Comparison of ENCODE assay signal across 8 cellular contexts in the genomic region with DNA sequence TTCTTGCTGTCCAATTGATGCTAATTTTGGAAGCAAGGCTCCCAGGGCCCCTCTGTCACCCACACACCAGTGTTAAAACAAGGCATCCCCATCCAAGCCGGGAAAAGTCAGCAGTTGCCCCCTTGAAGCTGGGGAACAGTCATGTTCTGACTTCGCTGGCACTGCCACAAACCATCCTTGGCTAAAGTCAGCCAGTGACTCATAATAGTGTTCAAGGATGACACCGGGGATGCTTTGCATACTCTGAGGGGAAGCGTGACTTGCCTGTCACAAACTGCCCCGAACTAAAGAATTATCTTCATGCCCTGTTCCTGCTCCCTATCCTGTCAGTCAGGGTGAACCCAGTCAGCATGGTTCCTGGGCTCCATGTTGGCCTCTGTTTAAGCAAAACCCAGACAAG. TPM values are rescaled to one million over a fixed set of nuclear protein-coding genes. Genes with fewer than 3 reads are reported as not detected.
DNase-seq lines count a peak whose midpoint lies in the region; ATAC-seq and TF ChIP-seq lines count a peak whose summit lies in the region.

No MANE protein-coding gene starts in this region.

- H3K27me3 ChIP-seq in CD4-positive, alpha-beta memory T cell (ENCODE audit: insufficient read depth, low read length): no peaks in the 10 kb centered on the region

- H3K36me3 Mint-ChIP-seq in CD14-positive monocyte: peaks cover 0 to 5% of the 10 kb centered on the region in 2 donors
- no peaks in the 10 kb centered on the region for H3K36me3 Mint-ChIP-seq in activated T-helper 17 cell treated with anti-CD3 and anti-CD28 coated beads, Interleukin-2, amount 50 U/mL, for 72 hours (ENCODE audit: low read depth)
- H3K36me3 Mint-ChIP-seq in WTC11: no peaks in the 10 kb centered on the region
- H3K36me3 Mint-ChIP-seq in CD4-positive, alpha-beta memory T cell: no peaks in the 10 kb centered on the region

- H3K27me3 Mint-ChIP-seq in CD14-positive monocyte (ENCODE audit: low read depth in 3 of 3): peaks cover 0 to 2% (median 0%) of the 10 kb centered on the region in 3 donors
- no peaks in the 10 kb centered on the region for H3K27me3 Mint-ChIP-seq in activated T-helper 17 cell treated with anti-CD3 and anti-CD28 coated beads, Interleukin-2, amount 50 U/mL, for 72 hours
- H3K27me3 Mint-ChIP-seq in WTC11 (ENCODE audit: low read depth): peaks cover 2% of the 10 kb centered on the region; the same call in 1 of the 2 replicates
- H3K27me3 Mint-ChIP-seq in CD4-positive, alpha-beta memory T cell: no peaks in the 10 kb centered on the region

- intact Hi-C loops in CD14-positive monocyte (cut with micrococcal nuclease): no loop called here
- intact Hi-C loops in CD4-positive, alpha-beta memory T cell (cut with micrococcal nuclease): no loop called here

- ATAC-seq in GM19328 (IDR thresholded peaks at IDR 0.05; ENCODE audit: unreplicated experiment): peak; percentile 84
- ATAC-seq in HG03108 (IDR thresholded peaks at IDR 0.05; ENCODE audit: unreplicated experiment): peak; percentile 95
- ATAC-seq in activated T-helper 17 cell treated with anti-CD3 and anti-CD28 coated beads, Interleukin-2, amount 50 U/mL, for 72 hours (replicated peaks): peak; percentile 89
- no peak for ATAC-seq in left lobe of liver
- no peak for ATAC-seq in WTC11

- H3K9me3 Mint-ChIP-seq in CD14-positive monocyte: peaks cover 0 to 3% (median 0%) of the 10 kb centered on the region in 7 donors
- no peaks in the 10 kb centered on the region for H3K9me3 Mint-ChIP-seq in activated T-helper 17 cell treated with anti-CD3 and anti-CD28 coated beads, Interleukin-2, amount 50 U/mL, for 72 hours
- H3K9me3 Mint-ChIP-seq in WTC11: no peaks in the 10 kb centered on the region
- no peaks in the 10 kb centered on the region for H3K9me3 Mint-ChIP-seq in CD4-positive, alpha-beta memory T cell

- H3K4me3 ChIP-seq in CD4-positive, alpha-beta memory T cell (ENCODE audit: low read length in 2 of 2): no peak overlapping the region

- H3K27ac ChIP-seq in CD4-positive, alpha-beta memory T cell (ENCODE audit: low read depth, low read length): no peak overlapping the region

- H3K27ac Mint-ChIP-seq in CD14-positive monocyte: peak overlapping the region; percentile 91 to 99 (median 98)
- peak overlapping the region; percentile 41 for H3K27ac Mint-ChIP-seq in activated T-helper 17 cell treated with anti-CD3 and anti-CD28 coated beads, Interleukin-2, amount 50 U/mL, for 72 hours
- no peak overlapping the region for H3K27ac Mint-ChIP-seq in WTC11
- peak overlapping the region in 1 of 7 donors; percentile 33 for H3K27ac Mint-ChIP-seq in CD4-positive, alpha-beta memory T cell

- H3K4me3 Mint-ChIP-seq in CD14-positive monocyte (peak overlapping the region in 1 of 2 donors; percentile 78), WTC11 (no peak overlapping the region)
- H3K4me3 Mint-ChIP-seq in activated T-helper 17 cell treated with anti-CD3 and anti-CD28 coated beads, Interleukin-2, amount 50 U/mL, for 72 hours: no peak overlapping the region
- H3K4me3 Mint-ChIP-seq in CD4-positive, alpha-beta memory T cell: no peak overlapping the region

- POLR2A ChIA-PET in WTC11 (lab: Charles Lee): no interaction called here
- POLR2A ChIA-PET in CD4-positive, alpha-beta memory T cell (lab: Charles Lee; ENCODE audit: partially characterized antibody): no interaction called here

- DNase-seq in CD14-positive monocyte (ENCODE audit: low spot score): peak; percentile 86
- no peak for DNase-seq in mucosa of gallbladder (ENCODE audit: low spot score)
- no peak for DNase-seq in left lobe of liver (ENCODE audit: low spot score)
- DNase-seq in WTC11 (ENCODE audit: low spot score): no peak
- no peak for DNase-seq in CD4-positive, alpha-beta memory T cell

- H3K36me3 ChIP-seq in CD4-positive, alpha-beta memory T cell (ENCODE audit: insufficient read depth, low read length): no peaks in the 10 kb centered on the region

- peaks cover 43% of the 10 kb centered on the region for H3K4me1 Mint-ChIP-seq in CD14-positive monocyte
- H3K4me1 Mint-ChIP-seq in activated T-helper 17 cell treated with anti-CD3 and anti-CD28 coated beads, Interleukin-2, amount 50 U/mL, for 72 hours: peaks cover 5% of the 10 kb centered on the region
- H3K4me1 Mint-ChIP-seq in WTC11: peaks cover 9% of the 10 kb centered on the region
- H3K4me1 Mint-ChIP-seq in CD4-positive, alpha-beta memory T cell: peaks cover 0 to 3% (median 0%) of the 10 kb centered on the region in 4 donors

- no peaks in the 10 kb centered on the region for H3K4me1 ChIP-seq in CD4-positive, alpha-beta memory T cell (ENCODE audit: insufficient read depth, low read length)

- TF ChIP-seq CTCF in CD14-positive monocyte (IDR thresholded peaks at IDR 0.05): no peak
- no peak for TF ChIP-seq CTCF in WTC11 (IDR thresholded peaks at IDR 0.05)

- no peaks in the 10 kb centered on the region for H3K9me3 ChIP-seq in CD4-positive, alpha-beta memory T cell (ENCODE audit: control insufficient read depth in 1 of 2, low read length in 2 of 2)

- CTCF ChIA-PET in WTC11 (lab: Charles Lee): no interaction called here
- CTCF ChIA-PET in CD4-positive, alpha-beta memory T cell (lab: Charles Lee; ENCODE audit: partially characterized antibody): no interaction called here

TF ChIP-seq in WTC11, 78 proteins besides CTCF, POLR2A, EP300 and RAD21 (continues in another document):
- TF ChIP-seq E2F1 (CRISPR knock-in tag; IDR thresholded peaks at IDR 0.05) (no peak), IRF1 (CRISPR knock-in tag; IDR thresholded peaks at IDR 0.05) (no peak), TP53 (CRISPR knock-in tag; IDR thresholded peaks at IDR 0.05) (no peak), NFATC4 (CRISPR knock-in tag; IDR thresholded peaks at IDR 0.05) (no peak), RORB (CRISPR knock-in tag; IDR thresholded peaks at IDR 0.05) (no peak), NR3C1 (CRISPR knock-in tag; conservative IDR thresholded peaks at IDR 0.05; ENCODE audit: low read depth) (no peak), ELF4 (CRISPR knock-in tag; IDR thresholded peaks at IDR 0.05; ENCODE audit: low read depth) (no peak), GRHL2 (CRISPR knock-in tag; IDR thresholded peaks at IDR 0.05; ENCODE audit: insufficient replicate concordance, severe bottlenecking) (no peak), GTF2I (CRISPR knock-in tag; conservative IDR thresholded peaks at IDR 0.05) (no peak), ZNF671 (CRISPR knock-in tag; IDR thresholded peaks at IDR 0.05) (no peak)
- TF ChIP-seq, protein P1, sequence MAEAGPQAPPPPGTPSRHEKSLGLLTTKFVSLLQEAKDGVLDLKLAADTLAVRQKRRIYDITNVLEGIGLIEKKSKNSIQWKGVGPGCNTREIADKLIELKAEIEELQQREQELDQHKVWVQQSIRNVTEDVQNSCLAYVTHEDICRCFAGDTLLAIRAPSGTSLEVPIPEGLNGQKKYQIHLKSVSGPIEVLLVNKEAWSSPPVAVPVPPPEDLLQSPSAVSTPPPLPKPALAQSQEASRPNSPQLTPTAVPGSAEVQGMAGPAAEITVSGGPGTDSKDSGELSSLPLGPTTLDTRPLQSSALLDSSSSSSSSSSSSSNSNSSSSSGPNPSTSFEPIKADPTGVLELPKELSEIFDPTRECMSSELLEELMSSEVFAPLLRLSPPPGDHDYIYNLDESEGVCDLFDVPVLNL (CRISPR knock-in tag; IDR thresholded peaks at IDR 0.05; ENCODE audit: borderline replicate concordance, low read depth): no peak
- TF ChIP-seq, protein P2, sequence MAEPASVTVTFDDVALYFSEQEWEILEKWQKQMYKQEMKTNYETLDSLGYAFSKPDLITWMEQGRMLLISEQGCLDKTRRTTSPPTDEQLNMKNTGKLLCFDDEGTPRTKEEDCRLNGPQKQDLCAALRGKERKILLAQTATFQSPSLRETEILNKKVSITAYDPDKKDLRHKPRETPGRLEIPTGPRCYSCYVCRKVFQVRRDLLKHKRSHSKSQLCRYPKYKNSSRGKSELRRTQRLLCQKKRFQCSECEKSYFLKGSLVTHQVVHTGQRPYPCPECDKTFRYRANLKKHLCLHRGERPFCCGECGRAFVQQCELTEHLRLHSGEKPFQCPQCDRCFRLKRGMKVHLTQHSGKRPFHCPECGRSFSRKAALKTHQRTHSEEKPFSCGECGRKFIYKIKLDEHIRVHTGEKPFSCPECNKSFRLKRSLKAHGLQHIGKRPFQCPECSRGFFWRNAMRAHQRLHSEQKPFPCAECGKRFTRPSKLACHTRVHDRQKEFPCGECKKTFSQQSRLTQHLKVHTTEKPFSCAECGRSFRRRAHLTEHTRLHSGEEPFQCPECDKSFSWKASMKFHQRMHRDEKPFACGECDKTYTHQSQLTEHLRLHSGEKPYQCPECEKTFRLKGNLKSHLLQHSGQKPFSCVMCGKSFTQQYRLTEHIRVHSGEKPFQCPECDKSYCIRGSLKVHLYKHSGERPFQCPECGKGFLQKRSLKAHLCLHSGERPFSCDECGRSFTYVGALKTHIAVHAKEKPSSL (CRISPR knock-in tag; conservative IDR thresholded peaks at IDR 0.05): no peak

RNA-seq across cellular contexts. Expression of gene TGFA, which starts 37.0 kb away (rescaled TPM):
- 1 to 10 TPM; 1.7 to 2.5 TPM for polyA plus RNA-seq in CD14-positive monocyte
- under 1 TPM; 0.26 to 0.69 TPM for total RNA-seq in activated T-helper 17 cell treated with anti-CD3 and anti-CD28 coated beads, Interleukin-2, amount 50 U/mL, for 72 hours
- total RNA-seq in mucosa of gallbladder: 51.0 TPM
- total RNA-seq in left lobe of liver: 5.0 TPM
- 2.5 to 3.0 TPM (median 2.7 TPM) in 3 replicates for total RNA-seq in WTC11 (2021)
- 1 to 10 TPM; 2.9 to 4.2 TPM for total RNA-seq in CD4-positive, alpha-beta memory T cell
- 1 to 10 TPM in 1 of 2 donors, under 1 TPM in 1; 0.46 to 1.8 TPM for polyA plus RNA-seq in CD4-positive, alpha-beta memory T cell

Comparison
In these comparisons a context has a peak if more than half of its experiments do, and no peak if none do; other contexts are left out.
1. ATAC-seq: peak in GM19328 (single experiment), HG03108 (single experiment) and activated T-helper 17 cell treated with anti-CD3 and anti-CD28 coated beads, Interleukin-2, amount 50 U/mL, for 72 hours (single experiment); none in left lobe of liver (single experiment) and WTC11 (single experiment).